Comparison of ENCODE assay signal across 8 cellular contexts in the genomic region with DNA sequence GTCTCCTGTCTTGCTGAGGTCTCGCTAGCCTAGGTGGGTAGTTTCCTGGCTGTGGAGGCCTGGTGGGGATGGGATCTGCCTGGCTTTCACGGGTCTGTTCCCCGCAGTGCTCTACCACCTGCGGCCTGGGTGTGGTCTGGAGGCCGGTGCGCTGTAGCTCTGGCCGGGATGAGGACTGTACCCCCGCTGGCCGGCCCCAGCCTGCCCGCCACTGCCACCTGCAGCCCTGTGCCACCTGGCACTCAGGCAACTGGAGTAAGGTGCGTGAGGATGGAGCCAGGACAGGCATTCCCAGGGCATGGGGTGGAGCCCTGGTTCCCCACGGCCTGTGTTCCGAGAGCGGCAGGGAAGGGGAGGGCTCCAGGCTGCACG.
DNase-seq lines count a peak whose midpoint lies in the region; ATAC-seq and TF ChIP-seq lines count a peak whose summit lies in the region.
"Not testable (repeated sequence)": the region's sequence is repeated elsewhere in the genome, so short reads cannot be mapped to it uniquely, and the experiment has no call there.

No MANE protein-coding gene starts in this region.

- H3K18ac ChIP-seq in neuronal stem cell (ENCODE audit: low read length): peak overlapping the region; percentile 59

- peak overlapping the region; percentile 84 for H3K4me2 ChIP-seq in BLaER1
- H3K4me2 ChIP-seq in HCT116 (ENCODE audit: low read length); neuronal stem cell (ENCODE audit: insufficient read depth, low read length, poor library complexity, severe bottlenecking): not testable (repeated sequence)

- H4K20me1 ChIP-seq in BLaER1; HCT116 (ENCODE audit: insufficient read depth): not testable (repeated sequence)

- intact Hi-C loops in HCT116 (cut with micrococcal nuclease); right lobe of liver (cut with DNase I); upper lobe of right lung (cut with DNase I): not testable (repeated sequence)

- H3K79me2 ChIP-seq in HCT116 (ENCODE audit: insufficient read depth, low read length): not testable (repeated sequence)

- no CpG with 5 or more reads among the region's 15 CpGs for WGBS in right lobe of liver (ENCODE audit: insufficient coverage, low coverage, low lambda C conversion rate, missing lambda C conversion rate)
- WGBS in neuronal stem cell (ENCODE audit: extremely low coverage in 2 of 2, insufficient read length in 2 of 2, insufficient replicate concordance in 1 of 2), 2 donors: no CpG with 5 or more reads among the region's 15 CpGs

- peak overlapping the region; percentile 68 for H2AK5ac ChIP-seq in neuronal stem cell (ENCODE audit: low read depth, low read length)

- not testable (repeated sequence) for TF ChIP-seq POLR2A in HCT116 (IDR thresholded peaks at IDR 0.05; ENCODE audit: borderline replicate concordance, extremely low read depth, insufficient read depth, insufficient read length); right lobe of liver (IDR thresholded peaks at IDR 0.05)

- not testable (repeated sequence) for H4K91ac ChIP-seq in neuronal stem cell (ENCODE audit: low read depth, low read length, poor library complexity)

- H2AFZ ChIP-seq in HCT116 (ENCODE audit: low read depth, low read length, poor library complexity, severe bottlenecking); neuronal stem cell (ENCODE audit: low read length): not testable (repeated sequence)

- peak overlapping the region; percentile 71 for H3K27ac Mint-ChIP-seq in central memory CD8-positive, alpha-beta T cell (ENCODE audit: low read depth)
- H3K27ac Mint-ChIP-seq in glutamatergic neuron (ENCODE audit: unreplicated experiment): peak overlapping the region; percentile 83

- TF ChIP-seq RAD21 in HCT116 (IDR thresholded peaks at IDR 0.05; ENCODE audit: low read depth): not testable (repeated sequence)

- RAD21 ChIA-PET in HCT116 (lab: Charles Lee; ENCODE audit: low non-redundant PET in 1 of 2, low total read pairs in 2 of 2, uncharacterized antibody in 2 of 2, unreplicated experiment in 2 of 2): not testable (repeated sequence)

- H3K9me3 ChIP-seq in BLaER1; HCT116 (ENCODE audit: control insufficient read depth in 1 of 2, insufficient read depth in 1 of 2, low read depth in 1 of 2, low read length in 2 of 2); RWPE2 (ENCODE audit: severe bottlenecking); right lobe of liver; neuronal stem cell (replicated peaks in 1 of 2; ENCODE audit: control insufficient read depth in 2 of 2, insufficient read depth in 1 of 2, low read depth in 1 of 2, low read length in 2 of 2); upper lobe of right lung: not testable (repeated sequence)

- H3K4me1 Mint-ChIP-seq in central memory CD8-positive, alpha-beta T cell: peaks cover 33% of the 10 kb centered on the region
- H3K4me1 Mint-ChIP-seq in glutamatergic neuron (ENCODE audit: low read depth, unreplicated experiment): peaks cover 11% of the 10 kb centered on the region

- not testable (repeated sequence) for H3K23ac ChIP-seq in neuronal stem cell (ENCODE audit: low read depth, low read length, poor library complexity)

- H3K27ac ChIP-seq in BLaER1: 0 out of 2 replicates have a peak overlapping the region, but pooled peaks have one; percentile 86
- H3K27ac ChIP-seq in HCT116 (ENCODE audit: low read depth, low read length); RWPE2 (ENCODE audit: poor library complexity, severe bottlenecking); right lobe of liver; neuronal stem cell (replicated peaks; ENCODE audit: low read length); upper lobe of right lung: not testable (repeated sequence)

- H3K36me3 Mint-ChIP-seq in central memory CD8-positive, alpha-beta T cell (ENCODE audit: insufficient read depth): peaks cover 17% of the 10 kb centered on the region
- H3K36me3 Mint-ChIP-seq in glutamatergic neuron (ENCODE audit: unreplicated experiment): not testable (repeated sequence)

- ATAC-seq in HCT116: 0 out of 2 replicates have a peak, but pooled peaks have one; percentile 9
- not testable (repeated sequence) for ATAC-seq in RWPE2 (ENCODE audit: low read depth); central memory CD8-positive, alpha-beta T cell (replicated peaks; ENCODE audit: extremely low read depth, poor library complexity, severe bottlenecking); upper lobe of right lung
- peak in 3 of 4 donors; percentile 2 to 10 (median 7) for ATAC-seq in right lobe of liver

- TF ChIP-seq CTCF in HCT116 (IDR thresholded peaks at IDR 0.05 in 2 of 3, conservative IDR thresholded peaks at IDR 0.05 in 1 of 3; ENCODE audit: borderline replicate concordance in 1 of 3, insufficient read depth in 1 of 3, low read depth in 2 of 3, low read length in 2 of 3); RWPE2 (IDR thresholded peaks at IDR 0.05; ENCODE audit: poor library complexity, severe bottlenecking); glutamatergic neuron (IDR thresholded peaks at IDR 0.05; ENCODE audit: partially characterized antibody, unreplicated experiment); right lobe of liver (IDR thresholded peaks at IDR 0.05); upper lobe of right lung (IDR thresholded peaks at IDR 0.05): not testable (repeated sequence)

- CTCF ChIA-PET in HCT116 (lab: Charles Lee): not testable (repeated sequence)

- not testable (repeated sequence) for H3K79me1 ChIP-seq in neuronal stem cell (ENCODE audit: low read depth, low read length)

- peaks cover 14% of the 10 kb centered on the region for H3K27me3 Mint-ChIP-seq in central memory CD8-positive, alpha-beta T cell
- not testable (repeated sequence) for H3K27me3 Mint-ChIP-seq in glutamatergic neuron (ENCODE audit: unreplicated experiment)

- peaks cover 93% of the 10 kb centered on the region for H3K4me1 ChIP-seq in BLaER1
- H3K4me1 ChIP-seq in HCT116 (ENCODE audit: control insufficient read depth in 1 of 2, insufficient read depth in 2 of 2, low read length in 2 of 2); RWPE2 (ENCODE audit: insufficient read depth, poor library complexity, severe bottlenecking); right lobe of liver: not testable (repeated sequence)
- peaks cover 17 to 21% of the 10 kb centered on the region in 2 donors for H3K4me1 ChIP-seq in neuronal stem cell (ENCODE audit: control insufficient read depth in 2 of 2, insufficient read depth in 1 of 2, low read depth in 1 of 2, low read length in 2 of 2)
- H3K4me1 ChIP-seq in upper lobe of right lung: peaks cover 20% of the 10 kb centered on the region

- not testable (repeated sequence) for H3K4me3 ChIP-seq in BLaER1; HCT116 (replicated peaks in 1 of 2; ENCODE audit: low read depth in 1 of 2, low read length in 2 of 2); RWPE2 (ENCODE audit: severe bottlenecking); right lobe of liver; neuronal stem cell (ENCODE audit: low read length in 2 of 2); upper lobe of right lung

- not testable (repeated sequence) for H2BK5ac ChIP-seq in neuronal stem cell (ENCODE audit: low read length)

- H3K9ac ChIP-seq in BLaER1; HCT116 (ENCODE audit: low read length); neuronal stem cell (ENCODE audit: low read depth, low read length, poor library complexity): not testable (repeated sequence)

- H3K14ac ChIP-seq in neuronal stem cell (ENCODE audit: low read length): not testable (repeated sequence)

- not testable (repeated sequence) for H3K36me3 ChIP-seq in BLaER1; HCT116 (ENCODE audit: control insufficient read depth in 1 of 2, insufficient read depth in 2 of 2, low read length in 2 of 2); RWPE2 (ENCODE audit: low read depth); right lobe of liver; neuronal stem cell (replicated peaks in 1 of 2; ENCODE audit: control insufficient read depth in 2 of 2, insufficient read depth in 2 of 2, low read length in 2 of 2); upper lobe of right lung

- not testable (repeated sequence) for H2BK12ac ChIP-seq in neuronal stem cell (ENCODE audit: low read length)

- DNase-seq in HCT116 (ENCODE audit: low read depth, low spot score); central memory CD8-positive, alpha-beta T cell (ENCODE audit: low spot score in 2 of 2); glutamatergic neuron; right lobe of liver; neuronal stem cell (ENCODE audit: low spot score): not testable (repeated sequence)
- DNase-seq in RWPE2 (ENCODE audit: low spot score) (peak; percentile 49), upper lobe of right lung (peak; percentile 62)

- H3K4me3 Mint-ChIP-seq in central memory CD8-positive, alpha-beta T cell; glutamatergic neuron (ENCODE audit: unreplicated experiment): not testable (repeated sequence)

- not testable (repeated sequence) for H4K8ac ChIP-seq in neuronal stem cell (ENCODE audit: low read depth, low read length)

- not testable (repeated sequence) for H2BK15ac ChIP-seq in neuronal stem cell (ENCODE audit: low read length)

- POLR2A ChIA-PET in HCT116 (lab: Charles Lee): not testable (repeated sequence)

- not testable (repeated sequence) for H3K4ac ChIP-seq in neuronal stem cell (ENCODE audit: low read length)

- not testable (repeated sequence) for H3K27me3 ChIP-seq in BLaER1; HCT116 (ENCODE audit: insufficient read depth, low read length); RWPE2 (ENCODE audit: insufficient read depth, poor library complexity, severe bottlenecking); right lobe of liver; neuronal stem cell (ENCODE audit: control insufficient read depth in 3 of 3, insufficient read depth in 3 of 3, low read depth in 1 of 3, low read length in 3 of 3); upper lobe of right lung

- H3K9me3 Mint-ChIP-seq in central memory CD8-positive, alpha-beta T cell; glutamatergic neuron (ENCODE audit: unreplicated experiment): not testable (repeated sequence)

- H2BK120ac ChIP-seq in neuronal stem cell (ENCODE audit: low read depth, low read length): not testable (repeated sequence)

- not testable (repeated sequence) for BruUV-seq in HCT116 (replicated peaks; lab: Mats Ljungman, UMichigan)

- H3K9me2 ChIP-seq in HCT116 (ENCODE audit: insufficient read depth): not testable (repeated sequence)
